Comparison of ENCODE assay signal across 8 cellular contexts in genomic region chr10:133276435-133277201, GRCh38. TPM values are rescaled to one million over a fixed set of nuclear protein-coding genes. Genes with fewer than 3 reads are reported as not detected.
DNase-seq lines count a peak whose midpoint lies in the region; ATAC-seq, FAIRE-seq and TF ChIP-seq lines count a peak whose summit lies in the region.

TSS of gene ADAM8 (minus strand) at chr10:133276868. CDS start at chr10:133276817, 51 bp downstream.

- H3K9me3 ChIP-seq in fibroblast of lung (ENCODE audit: control insufficient read depth, insufficient read depth, low read depth, low read length) = no peaks in the 10 kb centered on the region
- no peaks in the 10 kb centered on the region for H3K9me3 ChIP-seq in sigmoid colon

- TF ChIP-seq CTCF in fibroblast of lung (conservative IDR thresholded peaks at IDR 0.05 in 1 of 2, IDR thresholded peaks at IDR 0.05 in 1 of 2; ENCODE audit: low read depth in 1 of 2, low read length in 2 of 2) = no peak
- no peak for TF ChIP-seq CTCF in sigmoid colon (IDR thresholded peaks at IDR 0.05)

- no peak for TF ChIP-seq POLR2A in sigmoid colon (IDR thresholded peaks at IDR 0.05)

- no peak within 1 kb of the TSS for H3K9ac ChIP-seq in fibroblast of lung (ENCODE audit: insufficient read depth, low read length)

- intact Hi-C loops in sigmoid colon (cut with DNase I) = no loop called here

- H3K79me2 ChIP-seq in fibroblast of lung (ENCODE audit: control insufficient read depth, insufficient read depth, low read length) = no peaks in the 10 kb centered on the region

- H3K4me1 ChIP-seq in fibroblast of lung (ENCODE audit: control insufficient read depth, extremely low read depth, insufficient read depth, low read length) = peaks cover 6% of the 10 kb centered on the region
- H3K4me1 ChIP-seq in sigmoid colon = peaks cover 0 to 15% (median 10%) of the 10 kb centered on the region in 4 donors

- H2AFZ ChIP-seq in fibroblast of lung (ENCODE audit: low read length) = no peak within 1 kb of the TSS

- DNase-seq in CD1c-positive myeloid dendritic cell (ENCODE audit: extremely low spot score) (peak; percentile 60), fibroblast of lung (ENCODE audit: low read depth in 2 of 2) (no peak), sigmoid colon (no peak), NCI-H1436 treated with DMSO at 0.1 percent for 48 hours (lab: John Stamatoyannopoulos, UW) (no peak), HTR-8/SVneo (ENCODE audit: insufficient read length, low spot score) (no peak)
- peak; percentile 66 for DNase-seq in activated CD8-positive, alpha-beta T cell treated with anti-CD3 and anti-CD28 coated beads, Interleukin-2, amount 10 ng/mL, durations not matched to agents 7 days and 5 days

- no peaks in the 10 kb centered on the region for H3K9me3 Mint-ChIP-seq in activated CD8-positive, alpha-beta T cell treated with anti-CD3 and anti-CD28 coated beads, Interleukin-2, amount 10 ng/mL, durations not matched to agents 7 days and 5 days (ENCODE audit: insufficient read depth)

- H3K4me3 Mint-ChIP-seq in activated CD8-positive, alpha-beta T cell treated with anti-CD3 and anti-CD28 coated beads, Interleukin-2, amount 10 ng/mL, durations not matched to agents 7 days and 5 days = peak within 1 kb of the TSS; percentile 87

- TF ChIP-seq EP300 in sigmoid colon (IDR thresholded peaks at IDR 0.05) = no peak

- no peak within 1 kb of the TSS for H3K4me3 ChIP-seq in fibroblast of lung (replicated peaks in 1 of 4; ENCODE audit: control extremely low read depth in 1 of 4, insufficient read depth in 1 of 4, low read depth in 3 of 4, low read length in 4 of 4)
- H3K4me3 ChIP-seq in sigmoid colon = peak within 1 kb of the TSS in 3 of 4 donors; percentile 5 to 29 (median 5)

- POLR2A ChIA-PET in activated CD8-positive, alpha-beta T cell treated with anti-CD3 and anti-CD28 coated beads, Interleukin-2, amount 10 ng/mL, durations not matched to agents 7 days and 5 days (lab: Charles Lee) = interaction anchor here (0.6 to 3.5 kb wide), 8 partner anchors 10 to 79 kb away, joined by 3 to 13 read pairs (median 4); no protein-coding TSS in a partner anchor

- H3K27ac Mint-ChIP-seq in activated CD8-positive, alpha-beta T cell treated with anti-CD3 and anti-CD28 coated beads, Interleukin-2, amount 10 ng/mL, durations not matched to agents 7 days and 5 days = peak within 1 kb of the TSS; percentile 92

- no peaks in the 10 kb centered on the region for H3K27me3 ChIP-seq in fibroblast of lung (ENCODE audit: control insufficient read depth, insufficient read depth, low read length)
- peaks cover 17 to 29% (median 17%) of the 10 kb centered on the region in 3 donors for H3K27me3 ChIP-seq in sigmoid colon

- peaks cover 28% of the 10 kb centered on the region for H3K36me3 Mint-ChIP-seq in activated CD8-positive, alpha-beta T cell treated with anti-CD3 and anti-CD28 coated beads, Interleukin-2, amount 10 ng/mL, durations not matched to agents 7 days and 5 days (ENCODE audit: low read depth)

- H3K4me2 ChIP-seq in fibroblast of lung (ENCODE audit: extremely low read depth, insufficient read depth, low read length) = peak within 1 kb of the TSS; percentile 44

- H3K36me3 ChIP-seq in fibroblast of lung (ENCODE audit: control insufficient read depth, insufficient read depth, low read length) (peaks cover 8% of the 10 kb centered on the region), sigmoid colon (peaks cover 0 to 30% (median 15%) of the 10 kb centered on the region in 4 donors)

- no peaks in the 10 kb centered on the region for H3K27me3 Mint-ChIP-seq in activated CD8-positive, alpha-beta T cell treated with anti-CD3 and anti-CD28 coated beads, Interleukin-2, amount 10 ng/mL, durations not matched to agents 7 days and 5 days (ENCODE audit: low read depth)

- no peak for FAIRE-seq in HTR-8/SVneo (lab: Jason Lieb, UNC)

- peaks cover 49% of the 10 kb centered on the region for H3K4me1 Mint-ChIP-seq in activated CD8-positive, alpha-beta T cell treated with anti-CD3 and anti-CD28 coated beads, Interleukin-2, amount 10 ng/mL, durations not matched to agents 7 days and 5 days (ENCODE audit: low read depth)

- ATAC-seq in GM19395 (IDR thresholded peaks at IDR 0.05; ENCODE audit: unreplicated experiment) (peak; percentile 45), HG03521 (IDR thresholded peaks at IDR 0.05; ENCODE audit: unreplicated experiment) (peak; percentile 42)
- peak; percentile 61 for ATAC-seq in activated CD8-positive, alpha-beta T cell treated with anti-CD3 and anti-CD28 coated beads, Interleukin-2, amount 10 ng/mL, durations not matched to agents 7 days and 5 days

- H4K20me1 ChIP-seq in fibroblast of lung (ENCODE audit: control insufficient read depth, extremely low read depth, insufficient read depth, low read length) = no peaks in the 10 kb centered on the region

- whole genome bisulfite sequencing in sigmoid colon, 2 donors = 6 to 7% methylated on average over 63 of the region's 63 CpGs

- no peak within 1 kb of the TSS for H3K27ac ChIP-seq in fibroblast of lung (ENCODE audit: insufficient read depth, low read length)
- no peak within 1 kb of the TSS for H3K27ac ChIP-seq in sigmoid colon

- CTCF ChIA-PET in activated CD8-positive, alpha-beta T cell treated with anti-CD3 and anti-CD28 coated beads, Interleukin-2, amount 10 ng/mL, durations not matched to agents 7 days and 5 days (lab: Charles Lee) = interaction anchor here (1.0 to 4.4 kb wide), 7 partner anchors 9 to 53 kb away, joined by 3 to 23 read pairs (median 5); no protein-coding TSS in a partner anchor

RNA-seq across cellular contexts. Expression of gene ADAM8, which starts in this region (rescaled TPM):
- 10 to 100 TPM; 69.9 to 75.5 TPM for total RNA-seq in activated CD8-positive, alpha-beta T cell treated with anti-CD3 and anti-CD28 coated beads, Interleukin-2, amount 10 ng/mL, durations not matched to agents 7 days and 5 days
- total RNA-seq in fibroblast of lung (1.0 and 2.0 TPM in 2 replicates), sigmoid colon (1 to 10 TPM in 1 of 4 donors, under 1 TPM in 3; 0.36 to 7.6 (median 0.74) TPM)
- polyA plus RNA-seq in fibroblast of lung (0.23 and 0.26 TPM in 2 replicates), sigmoid colon (1 to 10 TPM; 1.2 to 8.9 (median 3.5) TPM)
- polyA plus RNA-seq in fibroblast of lung (2012) = 0.26 and 0.47 TPM in 2 replicates
- polyA minus RNA-seq in fibroblast of lung (ENCODE audit: low replicate concordance) = 0.26 TPM in 1 of 2 replicates, not detected in the other

Comparison
In these comparisons a context has a peak if more than half of its experiments do, and no peak if none do; other contexts are left out.
1. RNA of gene ADAM8 (total RNA-seq): 69.9 to 75.5 TPM in activated CD8-positive, alpha-beta T cell treated with anti-CD3 and anti-CD28 coated beads, Interleukin-2, amount 10 ng/mL, durations not matched to agents 7 days and 5 days; 1.0 to 2.0 TPM in fibroblast of lung and 0.36 to 7.6 TPM in sigmoid colon; every median in the first group is over 4 times any median in the second.
2. DNase-seq: peak in CD1c-positive myeloid dendritic cell (single experiment) and activated CD8-positive, alpha-beta T cell treated with anti-CD3 and anti-CD28 coated beads, Interleukin-2, amount 10 ng/mL, durations not matched to agents 7 days and 5 days (single experiment); none in fibroblast of lung (0 of 2), sigmoid colon (single experiment), NCI-H1436 treated with DMSO at 0.1 percent for 48 hours (single experiment) and HTR-8/SVneo (single experiment).
3. H3K4me3 ChIP-seq: peak in sigmoid colon (3 of 4); none in fibroblast of lung (0 of 4).
4. Peak in every context shown above with its lines, with median percentiles within 50 percentile points of each other: ATAC-seq.